Comparison of ENCODE assay signal across 8 cellular contexts in the genomic region with DNA sequence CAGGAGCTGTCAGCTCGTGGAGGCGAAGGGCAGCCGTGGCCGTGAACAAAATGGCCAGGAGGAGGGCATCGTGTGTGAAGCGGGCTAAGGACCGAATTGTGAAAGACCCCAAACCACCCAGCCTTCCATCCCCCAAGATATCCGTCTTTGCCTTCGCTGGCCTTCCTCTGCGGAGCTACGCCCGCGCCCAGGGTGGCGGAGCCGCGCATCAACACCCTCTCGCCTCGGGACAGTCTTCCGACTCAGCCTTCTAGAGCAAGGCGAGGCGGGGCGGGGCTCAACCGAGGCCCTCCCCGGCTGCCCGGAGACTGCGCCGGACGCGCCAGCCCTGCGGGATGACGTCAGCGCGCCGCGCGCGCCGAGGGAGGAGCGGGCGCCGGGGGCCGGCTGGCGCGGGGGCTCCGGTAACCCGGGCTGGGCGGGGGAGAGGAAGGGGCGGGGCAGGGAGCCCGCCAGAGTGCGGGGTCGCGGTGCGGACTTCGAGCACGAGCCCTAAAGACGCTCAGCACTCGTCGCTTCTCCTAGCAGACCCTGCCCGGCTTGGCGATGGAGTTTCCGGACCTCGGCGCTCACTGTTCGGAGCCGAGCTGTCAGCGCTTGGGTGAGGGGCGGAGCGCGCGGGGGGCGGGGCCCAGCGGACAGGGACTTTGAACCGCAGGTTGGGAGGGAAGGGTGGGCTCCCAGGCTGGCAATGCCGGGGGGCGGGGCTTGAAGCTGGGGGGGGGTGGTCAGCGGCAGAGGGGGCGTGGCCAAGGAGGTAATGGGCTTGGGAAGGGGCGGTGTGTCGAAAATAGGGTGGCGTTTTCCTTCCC. TPM values are rescaled to one million over a fixed set of nuclear protein-coding genes. Genes with fewer than 3 reads are reported as not detected.
DNase-seq lines count a peak whose midpoint lies in the region; ATAC-seq and TF ChIP-seq lines count a peak whose summit lies in the region.

A gene with protein sequence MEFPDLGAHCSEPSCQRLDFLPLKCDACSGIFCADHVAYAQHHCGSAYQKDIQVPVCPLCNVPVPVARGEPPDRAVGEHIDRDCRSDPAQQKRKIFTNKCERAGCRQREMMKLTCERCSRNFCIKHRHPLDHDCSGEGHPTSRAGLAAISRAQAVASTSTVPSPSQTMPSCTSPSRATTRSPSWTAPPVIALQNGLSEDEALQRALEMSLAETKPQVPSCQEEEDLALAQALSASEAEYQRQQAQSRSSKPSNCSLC (plus strand): TSS at position 341 of the 812 bp plus-strand sequence. CDS start 206 bp downstream, at position 547.

- intact Hi-C loops in mucosa of descending colon (cut with DNase I, micrococcal nuclease): no loop called here

- H3K27ac Mint-ChIP-seq in IgD-negative memory B cell: peak within 1 kb of the TSS; percentile 76 to 98 (median 95)

- peaks cover 14% of the 10 kb centered on the region for H3K4me1 ChIP-seq in mucosa of descending colon (ENCODE audit: low read depth)

- H3K36me3 ChIP-seq in mucosa of descending colon (ENCODE audit: low read depth): no peaks in the 10 kb centered on the region

- peaks cover 8 to 15% (median 11%) of the 10 kb centered on the region in 3 donors for H3K4me1 Mint-ChIP-seq in IgD-negative memory B cell

- TF ChIP-seq CTCF in mucosa of descending colon (IDR thresholded peaks at IDR 0.05): no peak

- peak within 1 kb of the TSS; percentile 44 for H3K4me3 ChIP-seq in mucosa of descending colon

- H3K9me3 Mint-ChIP-seq in IgD-negative memory B cell: no peaks in the 10 kb centered on the region

- no peaks in the 10 kb centered on the region for H3K27me3 Mint-ChIP-seq in IgD-negative memory B cell

- DNase-seq in DMS153 (lab: John Stamatoyannopoulos, UW) (peak; percentile 77), OCI-M1 (lab: John Stamatoyannopoulos, UW) (peak; percentile 95), activated T-cell treated with anti-CD3 and anti-CD28 coated beads for 24 hours (ENCODE audit: low read depth) (peak; percentile 92), epidermal melanocyte (ENCODE audit: insufficient read length, low spot score) (peak; percentile 94), mucosa of descending colon (peak; percentile 97)
- DNase-seq in stimulated activated CD8-positive, alpha-beta memory T cell treated with anti-CD3 and anti-CD28 coated beads, Interleukin-4, amount 100 ng/mL, for 24 hours (ENCODE audit: low read depth): peak; percentile 94

- no peaks in the 10 kb centered on the region for H3K9me3 ChIP-seq in mucosa of descending colon

- H3K4me3 Mint-ChIP-seq in IgD-negative memory B cell: peak within 1 kb of the TSS; percentile 83 to 96 (median 94)

- no peaks in the 10 kb centered on the region for H3K36me3 Mint-ChIP-seq in IgD-negative memory B cell

- peak; percentile 98 for ATAC-seq in GM21576 (IDR thresholded peaks at IDR 0.05; ENCODE audit: unreplicated experiment)
- peak; percentile 97 for ATAC-seq in mucosa of descending colon

RNA-seq across cellular contexts. Expression of the gene that starts here (rescaled TPM):
- polyA plus RNA-seq in IgD-negative memory B cell: 64.8 TPM
- 10 to 100 TPM; 59.6 to 88.5 (median 66.0) TPM for total RNA-seq in mucosa of descending colon

Comparison
In these comparisons a context has a peak if more than half of its experiments do, and no peak if none do; other contexts are left out.
1. Peak in every context shown above with its lines: DNase-seq, ATAC-seq and H3K4me3 ChIP-seq.